22 cellular contexts compared by ENCODE assay signal in genomic region chr3:119338749-119339148, GRCh38.
"Had no signal": no experiment of that assay in that cellular context is flagged by ENCODE, and none has a peak within 500 bp of the region (broad histone marks: within the 10 kb centered on the region; RNA-seq: fewer than 3 reads in every experiment).

No MANE protein-coding gene starts in this region.

- H3K9ac ChIP-seq: KMS-11 had no signal

- H3K4me2 ChIP-seq: KMS-11 had no signal

- H3K27ac Mint-ChIP-seq: activated B cell treated with CpG ODN at 0.5 μM for 24 hours; activated CD4-positive, alpha-beta T cell treated with anti-CD3 and anti-CD28 coated beads, Interleukin-2, amount 10 ng/mL, durations not matched to agents 24 days and 14 days; activated CD8-positive, alpha-beta memory T cell treated with anti-CD3 and anti-CD28 coated beads, Interleukin-2, amount 10 ng/mL, durations not matched to agents 7 days and 5 days; activated naive CD4-positive, alpha-beta T cell treated with anti-CD3 and anti-CD28 coated beads for 36 hours; activated naive CD8-positive, alpha-beta T cell; activated T-cell treated with anti-CD3 and anti-CD28 coated beads, Interleukin-2, amount 50 U/mL, for 24 hours; T-helper 17 cell had no signal

- H3K4me3 Mint-ChIP-seq: activated B cell treated with CpG ODN at 0.5 μM for 24 hours; activated CD4-positive, alpha-beta T cell treated with anti-CD3 and anti-CD28 coated beads, Interleukin-2, amount 10 ng/mL, durations not matched to agents 24 days and 14 days; activated CD8-positive, alpha-beta memory T cell treated with anti-CD3 and anti-CD28 coated beads, Interleukin-2, amount 10 ng/mL, durations not matched to agents 7 days and 5 days; activated naive CD4-positive, alpha-beta T cell treated with anti-CD3 and anti-CD28 coated beads for 36 hours; activated naive CD8-positive, alpha-beta T cell; activated T-cell treated with anti-CD3 and anti-CD28 coated beads, Interleukin-2, amount 50 U/mL, for 24 hours; T-helper 17 cell had no signal

- H3K9me3 ChIP-seq: breast epithelium, Peyer's patch, SJSA1 had no signal

- H3K27me3 Mint-ChIP-seq: activated B cell treated with CpG ODN at 0.5 μM for 24 hours; activated CD4-positive, alpha-beta T cell treated with anti-CD3 and anti-CD28 coated beads, Interleukin-2, amount 10 ng/mL, durations not matched to agents 24 days and 14 days; activated CD8-positive, alpha-beta memory T cell treated with anti-CD3 and anti-CD28 coated beads, Interleukin-2, amount 10 ng/mL, durations not matched to agents 7 days and 5 days; activated naive CD8-positive, alpha-beta T cell; activated T-cell treated with anti-CD3 and anti-CD28 coated beads, Interleukin-2, amount 50 U/mL, for 24 hours; T-helper 17 cell had no signal

- H3K4me1 ChIP-seq: breast epithelium, Peyer's patch, SJSA1 had no signal

- H3K27ac ChIP-seq: breast epithelium, KMS-11, Peyer's patch, SJSA1 had no signal

- H3K36me3 Mint-ChIP-seq: activated naive CD8-positive, alpha-beta T cell had no signal

- H3K9me3 Mint-ChIP-seq: activated CD4-positive, alpha-beta T cell treated with anti-CD3 and anti-CD28 coated beads, Interleukin-2, amount 10 ng/mL, durations not matched to agents 24 days and 14 days; activated naive CD4-positive, alpha-beta T cell treated with anti-CD3 and anti-CD28 coated beads for 36 hours had no signal

- H3K27me3 ChIP-seq: breast epithelium, Peyer's patch, SJSA1 had no signal

- DNase-seq: activated B cell treated with CpG ODN at 0.5 μM for 24 hours; activated CD4-positive, alpha-beta T cell treated with anti-CD3 and anti-CD28 coated beads for 1 hour; activated CD4-positive, alpha-beta T cell treated with anti-CD3 and anti-CD28 coated beads, Interleukin-2, amount 10 ng/mL, durations not matched to agents 24 days and 14 days; activated CD4-positive, alpha-beta T cell treated with anti-CD3 and anti-CD28 coated beads, Interleukin-2, amount 50 U/mL, for 48 hours; activated CD8-positive, alpha-beta memory T cell treated with anti-CD3 and anti-CD28 coated beads, Interleukin-2, amount 10 ng/mL, durations not matched to agents 7 days and 5 days; activated gamma-delta T cell; activated naive CD4-positive, alpha-beta T cell treated with anti-CD3 and anti-CD28 coated beads for 36 hours; activated T-cell treated with anti-CD3 and anti-CD28 coated beads, Interleukin-2, amount 50 U/mL, for 24 hours; central memory CD4-positive, alpha-beta T cell; NCI-H1092; NCI-H1417; NCI-H2029 treated with DMSO at 0.1 percent for 48 hours; NCI-H345; NCI-H524; Peyer's patch; SHP77; T-helper 17 cell; T-helper 9 cell had no signal

- H3K36me3 ChIP-seq: breast epithelium, Peyer's patch had no signal

- H3K4me3 ChIP-seq: breast epithelium, Peyer's patch, SJSA1 had no signal

- ATAC-seq: activated CD8-positive, alpha-beta memory T cell treated with anti-CD3 and anti-CD28 coated beads, Interleukin-2, amount 10 ng/mL, durations not matched to agents 7 days and 5 days; T-helper 17 cell had no signal

- H3K4me1 Mint-ChIP-seq: activated CD8-positive, alpha-beta memory T cell treated with anti-CD3 and anti-CD28 coated beads, Interleukin-2, amount 10 ng/mL, durations not matched to agents 7 days and 5 days had no signal
